Comparison of ENCODE assay signal across 14 cellular contexts in the genomic region with DNA sequence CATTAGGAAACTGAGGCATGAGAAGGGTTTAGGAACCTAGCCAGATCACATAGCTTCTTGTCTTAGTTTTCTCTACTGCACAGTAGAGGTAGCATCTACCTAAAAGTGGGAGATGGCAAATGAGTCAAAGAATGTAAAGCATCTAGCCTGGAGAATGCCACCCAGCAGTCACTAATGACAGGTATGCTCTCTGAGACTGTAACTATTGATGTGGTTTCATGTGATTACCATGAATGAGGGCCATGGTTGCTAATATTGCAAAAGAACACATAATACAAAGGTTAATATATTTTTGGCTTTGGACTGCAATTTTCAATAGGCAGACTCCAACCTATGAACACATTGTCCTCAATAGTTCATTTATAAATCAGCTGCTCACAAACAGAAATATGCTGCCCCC.
DNase-seq lines count a peak whose midpoint lies in the region; ATAC-seq and TF ChIP-seq lines count a peak whose summit lies in the region.
"Had no signal": no experiment of that assay in that cellular context is flagged by ENCODE, and none has a peak within 500 bp of the region (broad histone marks: within the 10 kb centered on the region; RNA-seq: fewer than 3 reads in every experiment).

No MANE protein-coding gene starts in this region.

- no peak for DNase-seq in HCT116 (ENCODE audit: low read depth, low spot score)
- peak; percentile 18 for DNase-seq in astrocyte of the hippocampus (ENCODE audit: low read depth, low spot score)
- DNase-seq in kidney tubule cell (ENCODE audit: low spot score) = peak; percentile 30
- DNase-seq in renal cortical epithelial cell (ENCODE audit: low read depth) = peak; percentile 81
- no peak for DNase-seq in Right ventricle myocardium inferior (ENCODE audit: missing footprints)
- no peak for DNase-seq in activated CD4-positive, alpha-beta T cell treated with anti-CD3 and anti-CD28 coated beads, Interleukin-2, amount 10 ng/mL, durations not matched to agents 24 days and 14 days
- no peak for DNase-seq in activated T-cell treated with anti-CD3 and anti-CD28 coated beads, Interleukin-2, amount 50 U/mL, for 24 hours
- DNase-seq in upper lobe of left lung = no peak
- DNase-seq: BE2C; Caco-2; CD8-positive, alpha-beta memory T cell; HCEC 1CT; IMR-90 had no signal

- TF ChIP-seq EP300 in upper lobe of left lung (IDR thresholded peaks at IDR 0.05) = no peak

- H3K27ac ChIP-seq in HCT116 (ENCODE audit: low read depth, low read length) (peak overlapping the region; percentile 36; the same call in 1 of the 2 replicates), upper lobe of left lung (no peak overlapping the region)
- H3K27ac ChIP-seq: HL-60 had no signal

- peak overlapping the region; percentile 16 for H3K4me2 ChIP-seq in HCT116 (ENCODE audit: low read length)

- H3K36me3 ChIP-seq in HCT116 (ENCODE audit: control insufficient read depth in 1 of 2, insufficient read depth in 2 of 2, low read length in 2 of 2) (no peaks in the 10 kb centered on the region), upper lobe of left lung (no peaks in the 10 kb centered on the region)
- H3K36me3 ChIP-seq: BE2C had no signal

- CTCF ChIA-PET in HCT116 (lab: Charles Lee) = interaction anchor here (1.1 kb wide), 1 partner anchor 229 kb away, joined by 4 read pairs; no protein-coding TSS in a partner anchor

- RAD21 ChIA-PET in HCT116 (lab: Charles Lee; ENCODE audit: low non-redundant PET in 1 of 2, low total read pairs in 2 of 2, uncharacterized antibody in 2 of 2, unreplicated experiment in 2 of 2) = no interaction called here

- H3K4me1 ChIP-seq in HCT116 (ENCODE audit: control insufficient read depth in 1 of 2, insufficient read depth in 2 of 2, low read length in 2 of 2) = peaks cover 28 to 30% of the 10 kb centered on the region in 2 experiments
- H3K4me1 ChIP-seq in upper lobe of left lung = no peaks in the 10 kb centered on the region
- H3K4me1 ChIP-seq: BE2C had no signal

- H3K4me3 Mint-ChIP-seq in activated CD4-positive, alpha-beta T cell treated with anti-CD3 and anti-CD28 coated beads, Interleukin-2, amount 10 ng/mL, durations not matched to agents 24 days and 14 days = no peak overlapping the region
- no peak overlapping the region for H3K4me3 Mint-ChIP-seq in activated T-cell treated with anti-CD3 and anti-CD28 coated beads, Interleukin-2, amount 50 U/mL, for 24 hours
- H3K4me3 Mint-ChIP-seq: CD8-positive, alpha-beta memory T cell had no signal

- no peaks in the 10 kb centered on the region for H4K20me1 ChIP-seq in HCT116 (ENCODE audit: insufficient read depth)

- TF ChIP-seq CTCF in HCT116 (IDR thresholded peaks at IDR 0.05 in 2 of 3, conservative IDR thresholded peaks at IDR 0.05 in 1 of 3; ENCODE audit: borderline replicate concordance in 1 of 3, insufficient read depth in 1 of 3, low read depth in 2 of 3, low read length in 2 of 3) (no peak), upper lobe of left lung (IDR thresholded peaks at IDR 0.05) (no peak)

- TF ChIP-seq POLR2A in HCT116 (IDR thresholded peaks at IDR 0.05; ENCODE audit: borderline replicate concordance, extremely low read depth, insufficient read depth, insufficient read length) (no peak), upper lobe of left lung (IDR thresholded peaks at IDR 0.05) (no peak)

- POLR2A ChIA-PET in HCT116 (lab: Charles Lee) = interaction anchor here (1.2 to 1.4 kb wide), 3 partner anchors 11 to 21 kb away, joined by 3 to 5 read pairs (median 3); no protein-coding TSS in a partner anchor

- H3K9ac ChIP-seq in HCT116 (ENCODE audit: low read length) = no peak overlapping the region

- intact Hi-C loops in HCT116 (cut with micrococcal nuclease) (no loop called here), Right ventricle myocardium inferior (cut with DNase I) (no loop called here)
- intact Hi-C loops in activated CD4-positive, alpha-beta T cell treated with anti-CD3 and anti-CD28 coated beads, Interleukin-2, amount 10 ng/mL, durations not matched to agents 24 days and 14 days (cut with micrococcal nuclease) = no loop called here

- no peak overlapping the region for H3K4me3 ChIP-seq in HCT116 (replicated peaks in 1 of 2; ENCODE audit: low read depth in 1 of 2, low read length in 2 of 2)
- H3K4me3 ChIP-seq in upper lobe of left lung = no peak overlapping the region

- no peaks in the 10 kb centered on the region for H3K79me2 ChIP-seq in HCT116 (ENCODE audit: insufficient read depth, low read length)

- TF ChIP-seq RAD21 in HCT116 (IDR thresholded peaks at IDR 0.05; ENCODE audit: low read depth) = no peak

- H3K9me2 ChIP-seq in HCT116 (ENCODE audit: insufficient read depth) = no peaks in the 10 kb centered on the region

- H3K9me3 ChIP-seq in HCT116 (ENCODE audit: control insufficient read depth in 1 of 2, insufficient read depth in 1 of 2, low read depth in 1 of 2, low read length in 2 of 2) (no peaks in the 10 kb centered on the region), upper lobe of left lung (no peaks in the 10 kb centered on the region)
- H3K9me3 ChIP-seq: BE2C, Caco-2 had no signal

- peaks cover 6% of the 10 kb centered on the region for H3K9me3 Mint-ChIP-seq in activated CD4-positive, alpha-beta T cell treated with anti-CD3 and anti-CD28 coated beads, Interleukin-2, amount 10 ng/mL, durations not matched to agents 24 days and 14 days
- H3K9me3 Mint-ChIP-seq in activated T-cell treated with anti-CD3 and anti-CD28 coated beads, Interleukin-2, amount 50 U/mL, for 24 hours = no peaks in the 10 kb centered on the region

- H3K4me1 Mint-ChIP-seq in activated CD4-positive, alpha-beta T cell treated with anti-CD3 and anti-CD28 coated beads, Interleukin-2, amount 10 ng/mL, durations not matched to agents 24 days and 14 days = peaks cover 14% of the 10 kb centered on the region
- H3K4me1 Mint-ChIP-seq in activated T-cell treated with anti-CD3 and anti-CD28 coated beads, Interleukin-2, amount 50 U/mL, for 24 hours (ENCODE audit: low read depth) = no peaks in the 10 kb centered on the region
- H3K4me1 Mint-ChIP-seq: CD8-positive, alpha-beta memory T cell had no signal

- BruUV-seq in HCT116 (replicated peaks; lab: Mats Ljungman, UMichigan) = no TSS peak

- peak; percentile 79 for ATAC-seq in HCT116
- ATAC-seq in Right ventricle myocardium inferior = no peak
- no peak for ATAC-seq in upper lobe of left lung (ENCODE audit: low FRiP score in 2 of 2)

- H3K27ac Mint-ChIP-seq in activated CD4-positive, alpha-beta T cell treated with anti-CD3 and anti-CD28 coated beads, Interleukin-2, amount 10 ng/mL, durations not matched to agents 24 days and 14 days = no peak overlapping the region
- no peak overlapping the region for H3K27ac Mint-ChIP-seq in activated T-cell treated with anti-CD3 and anti-CD28 coated beads, Interleukin-2, amount 50 U/mL, for 24 hours
- H3K27ac Mint-ChIP-seq: CD8-positive, alpha-beta memory T cell had no signal

- H2AFZ ChIP-seq in HCT116 (ENCODE audit: low read depth, low read length, poor library complexity, severe bottlenecking) = no peak overlapping the region

- H3K36me3 Mint-ChIP-seq in activated CD4-positive, alpha-beta T cell treated with anti-CD3 and anti-CD28 coated beads, Interleukin-2, amount 10 ng/mL, durations not matched to agents 24 days and 14 days (ENCODE audit: low read depth) = no peaks in the 10 kb centered on the region
- no peaks in the 10 kb centered on the region for H3K36me3 Mint-ChIP-seq in activated T-cell treated with anti-CD3 and anti-CD28 coated beads, Interleukin-2, amount 50 U/mL, for 24 hours (ENCODE audit: low read depth)
- H3K36me3 Mint-ChIP-seq: CD8-positive, alpha-beta memory T cell had no signal

- H3K27me3 ChIP-seq in HCT116 (ENCODE audit: insufficient read depth, low read length) (no peaks in the 10 kb centered on the region), upper lobe of left lung (no peaks in the 10 kb centered on the region)
- H3K27me3 ChIP-seq: BE2C had no signal

- peaks cover 4% of the 10 kb centered on the region for H3K27me3 Mint-ChIP-seq in activated CD4-positive, alpha-beta T cell treated with anti-CD3 and anti-CD28 coated beads, Interleukin-2, amount 10 ng/mL, durations not matched to agents 24 days and 14 days
- no peaks in the 10 kb centered on the region for H3K27me3 Mint-ChIP-seq in activated T-cell treated with anti-CD3 and anti-CD28 coated beads, Interleukin-2, amount 50 U/mL, for 24 hours
- H3K27me3 Mint-ChIP-seq: CD8-positive, alpha-beta memory T cell had no signal

TF ChIP-seq in HCT116, 20 proteins besides CTCF, POLR2A, EP300 and RAD21:
- TF ChIP-seq CEBPB (IDR thresholded peaks at IDR 0.05; ENCODE audit: low read depth) = 0 out of 2 replicates have a peak, but pooled peaks have one; percentile 26
- TF ChIP-seq, protein P1, sequence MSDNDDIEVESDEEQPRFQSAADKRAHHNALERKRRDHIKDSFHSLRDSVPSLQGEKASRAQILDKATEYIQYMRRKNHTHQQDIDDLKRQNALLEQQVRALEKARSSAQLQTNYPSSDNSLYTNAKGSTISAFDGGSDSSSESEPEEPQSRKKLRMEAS (IDR thresholded peaks at IDR 0.05) = no peak

Comparison
In these comparisons a context has a peak if more than half of its experiments do, and no peak if none do; other contexts are left out.
1. DNase-seq: peak in astrocyte of the hippocampus (single experiment), kidney tubule cell (single experiment) and renal cortical epithelial cell (single experiment); none in HCT116 (single experiment), Right ventricle myocardium inferior (single experiment), activated CD4-positive, alpha-beta T cell treated with anti-CD3 and anti-CD28 coated beads, Interleukin-2, amount 10 ng/mL, durations not matched to agents 24 days and 14 days (single experiment), activated T-cell treated with anti-CD3 and anti-CD28 coated beads, Interleukin-2, amount 50 U/mL, for 24 hours (single experiment) and upper lobe of left lung (0 of 2).